In the genomic region with DNA sequence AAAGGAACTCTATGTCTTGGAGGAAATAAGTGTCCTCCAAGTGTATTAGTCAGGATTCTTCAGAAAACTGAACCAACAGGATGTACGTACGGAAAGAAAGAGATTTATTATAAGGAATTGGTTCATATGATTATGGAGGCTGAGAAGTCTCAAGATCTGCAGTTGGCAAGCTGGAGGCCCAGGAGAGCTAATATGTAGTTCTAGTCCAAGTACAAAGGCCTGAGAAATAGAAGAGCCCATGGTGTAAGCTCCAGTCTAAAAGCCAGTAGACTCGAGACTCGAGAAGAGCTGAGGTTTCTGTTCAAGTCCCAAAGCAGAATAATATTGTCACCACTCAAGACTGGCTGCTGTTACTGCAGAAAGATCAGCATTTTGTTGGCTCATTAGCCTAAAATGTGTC, we compare ENCODE assay signal across 24 cellular contexts.
"Had no signal": no experiment of that assay in that cellular context is flagged by ENCODE, and none has a peak within 500 bp of the region (broad histone marks: within the 10 kb centered on the region; RNA-seq: fewer than 3 reads in every experiment).

No MANE protein-coding gene starts in this region.

- H3K36me3 Mint-ChIP-seq: IgD-negative memory B cell had no signal

- H3K4me1 ChIP-seq: SJCRH30 had no signal

- DNase-seq: Kasumi-1, MM.1S, NCI-H1092 treated with DMSO at 0.1 percent for 48 hours, NCI-H1436, NCI-H187, NCI-H2029, NCI-H2081 treated with DMSO at 0.1 percent for 48 hours, NCI-H2171, NCI-H226, NCI-H446, NCI-H510A, NCI-H524 treated with DMSO at 0.1 percent for 48 hours, NCI-H69, NCI-H774, PC-3, SHP77 treated with DMSO at 0.1 percent for 48 hours, SJCRH30 had no signal

- H3K27ac ChIP-seq: HL-60, KMS-11, RWPE1, SJCRH30 had no signal

- H3K27me3 ChIP-seq: SJCRH30 had no signal

- H3K36me3 ChIP-seq: SJCRH30 had no signal

- H3K27ac Mint-ChIP-seq: IgD-negative memory B cell had no signal

- H3K9me3 ChIP-seq: SJCRH30 had no signal

- ATAC-seq: K562, Panc1, PC-3, SK-N-SH treated with all-trans-retinoic acid at 6 μM for 48 hours had no signal

- H3K4me3 Mint-ChIP-seq: IgD-negative memory B cell had no signal

- H3K4me3 ChIP-seq: K562, SJCRH30 had no signal
